Comparison of ENCODE assay signal across 8 cellular contexts in genomic region chr17:77471984-77472836, GRCh38.
A peak's percentile ranks its signal among the peaks of the same experiment; 100 is the strongest.
DNase-seq lines count a peak whose midpoint lies in the region; ATAC-seq and TF ChIP-seq lines count a peak whose summit lies in the region.

No MANE protein-coding gene starts in this region.

- H3K36me3 ChIP-seq in cardiac muscle cell (no peaks in the 10 kb centered on the region), PC-3 (ENCODE audit: low read depth, low read length) (peaks cover 23% of the 10 kb centered on the region)

- CTCF ChIA-PET in PC-3 (lab: Charles Lee): no interaction called here

- H3K79me2 ChIP-seq in PC-3 (ENCODE audit: low read length): peaks cover 90% of the 10 kb centered on the region

- no peaks in the 10 kb centered on the region for H3K27me3 Mint-ChIP-seq in activated naive CD8-positive, alpha-beta T cell treated with anti-CD3 and anti-CD28 coated beads for 36 hours

- no peak overlapping the region for H2AFZ ChIP-seq in PC-3 (ENCODE audit: low read length)

- ATAC-seq in GM19023 (IDR thresholded peaks at IDR 0.05; ENCODE audit: unreplicated experiment): no peak
- no peak for ATAC-seq in PC-3

- peaks cover 18% of the 10 kb centered on the region; the same call in 1 of the 2 replicates for H4K20me1 ChIP-seq in PC-3 (ENCODE audit: low read length)

- H3K4me3 Mint-ChIP-seq in activated naive CD8-positive, alpha-beta T cell treated with anti-CD3 and anti-CD28 coated beads for 36 hours: peak overlapping the region; percentile 74

- DNase-seq in GM12864 (ENCODE audit: low read depth): no peak
- peak; percentile 22 to 32 for DNase-seq in NCI-H187 (lab: John Stamatoyannopoulos, UW)
- DNase-seq in activated naive CD8-positive, alpha-beta T cell treated with anti-CD3 and anti-CD28 coated beads for 36 hours: peak; percentile 57
- peak; percentile 94 to 97 for DNase-seq in cardiac muscle cell (ENCODE audit: low read depth in 1 of 2, low spot score in 1 of 2)
- DNase-seq in retina: peak; percentile 46
- no peak for DNase-seq in PC-3
- DNase-seq in hepatic stellate cell (ENCODE audit: low spot score): no peak

- peak overlapping the region; percentile 96 for H3K27ac ChIP-seq in cardiac muscle cell
- no peak overlapping the region for H3K27ac ChIP-seq in PC-3 (ENCODE audit: low read length)

- H3K27me3 ChIP-seq in cardiac muscle cell (no peaks in the 10 kb centered on the region), PC-3 (ENCODE audit: low read length) (no peaks in the 10 kb centered on the region)

- H3K9me3 ChIP-seq in cardiac muscle cell (ENCODE audit: low read depth) (no peaks in the 10 kb centered on the region), PC-3 (ENCODE audit: low read length) (no peaks in the 10 kb centered on the region)

- no TSS peak for BruUV-seq in PC-3 (replicated peaks; lab: Mats Ljungman, UMichigan)

- POLR2A ChIA-PET in PC-3 (lab: Charles Lee; ENCODE audit: unreplicated experiment): no interaction called here

- H3K9ac ChIP-seq in PC-3 (ENCODE audit: low read length): no peak overlapping the region

- TF ChIP-seq CTCF in GM12864 (IDR thresholded peaks at IDR 0.05; ENCODE audit: low read depth, low read length, missing control alignments) (no peak), cardiac muscle cell (IDR thresholded peaks at IDR 0.05; ENCODE audit: low read depth, low read length) (no peak), PC-3 (conservative IDR thresholded peaks at IDR 0.05; ENCODE audit: low read depth, low read length) (no peak)

- H3F3A ChIP-seq in PC-3 (ENCODE audit: low read length, unreplicated experiment): peaks cover 6% of the 10 kb centered on the region

- peaks cover 4% of the 10 kb centered on the region for H3K9me3 Mint-ChIP-seq in activated naive CD8-positive, alpha-beta T cell treated with anti-CD3 and anti-CD28 coated beads for 36 hours

- intact Hi-C loops in PC-3 (cut with micrococcal nuclease): no loop called here

- peaks cover 88% of the 10 kb centered on the region for H3K4me1 Mint-ChIP-seq in activated naive CD8-positive, alpha-beta T cell treated with anti-CD3 and anti-CD28 coated beads for 36 hours

- peak overlapping the region; percentile 84 for H3K27ac Mint-ChIP-seq in activated naive CD8-positive, alpha-beta T cell treated with anti-CD3 and anti-CD28 coated beads for 36 hours

- H3K36me3 Mint-ChIP-seq in activated naive CD8-positive, alpha-beta T cell treated with anti-CD3 and anti-CD28 coated beads for 36 hours: peaks cover 60% of the 10 kb centered on the region

- no peaks in the 10 kb centered on the region for H3K9me2 ChIP-seq in PC-3 (replicated peaks; ENCODE audit: low read length)

- H3K4me2 ChIP-seq in PC-3 (ENCODE audit: low read length): no peak overlapping the region

- H3K4me3 ChIP-seq in GM12864 (ENCODE audit: low read depth, low read length) (peak overlapping the region; percentile 25; the same call in 1 of the 2 replicates), cardiac muscle cell (peak overlapping the region; percentile 7), PC-3 (ENCODE audit: low read length) (no peak overlapping the region)

- H3K4me1 ChIP-seq in cardiac muscle cell (ENCODE audit: low read depth) (peaks cover 82% of the 10 kb centered on the region), PC-3 (ENCODE audit: insufficient read depth, low read length) (peaks cover 49% of the 10 kb centered on the region)

Comparison
In these comparisons a context has a peak if more than half of its experiments do, and no peak if none do; other contexts are left out.
1. DNase-seq: peak in NCI-H187 (2 of 2), activated naive CD8-positive, alpha-beta T cell treated with anti-CD3 and anti-CD28 coated beads for 36 hours (single experiment), cardiac muscle cell (2 of 2) and retina (single experiment); none in GM12864 (single experiment), PC-3 (single experiment) and hepatic stellate cell (single experiment).